8 cellular contexts compared by ENCODE assay signal in the genomic region with DNA sequence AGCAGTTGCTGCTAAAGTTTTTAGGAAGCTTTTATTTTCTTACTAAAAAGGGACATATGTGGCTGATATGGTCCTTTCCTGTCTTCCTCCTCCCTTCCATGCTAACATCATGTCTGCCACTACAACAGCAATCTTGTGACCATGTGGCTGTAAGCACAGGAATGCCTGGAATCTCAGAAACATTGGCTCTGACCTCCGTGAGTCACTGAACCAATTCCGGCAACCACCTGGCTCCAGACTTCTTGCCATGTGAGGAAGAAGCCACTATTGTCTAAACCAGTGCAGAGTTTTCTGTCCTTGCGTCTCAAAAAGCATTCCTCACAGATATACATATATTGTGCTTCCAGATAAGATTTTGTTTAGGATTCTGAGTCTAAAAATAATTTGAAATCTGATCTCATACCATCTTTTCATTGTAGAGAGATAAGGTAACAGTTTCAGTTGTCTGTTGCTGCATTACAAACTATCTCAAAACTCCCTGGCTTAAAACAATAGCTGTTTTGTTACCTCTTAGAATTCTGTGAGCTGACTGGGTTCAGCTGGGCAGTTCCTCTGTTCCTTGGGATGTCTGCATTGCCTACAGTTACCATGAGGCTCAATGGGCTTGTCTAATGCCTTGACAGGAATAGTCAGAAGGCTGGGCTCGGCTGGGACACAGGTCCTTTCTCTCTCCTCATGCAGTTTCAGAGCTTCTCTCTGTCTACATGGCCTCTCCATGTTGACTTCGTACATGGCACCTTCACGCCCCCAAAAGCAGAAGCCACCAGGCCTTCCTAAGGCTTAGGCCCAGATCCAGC.
DNase-seq lines count a peak whose midpoint lies in the region; ATAC-seq and TF ChIP-seq lines count a peak whose summit lies in the region.

No MANE protein-coding gene starts in this region.

- H3K9me3 ChIP-seq in PC-9 (ENCODE audit: insufficient read depth, low read depth) (no peaks in the 10 kb centered on the region), esophagus squamous epithelium (no peaks in the 10 kb centered on the region), Peyer's patch (no peaks in the 10 kb centered on the region)

- no peaks in the 10 kb centered on the region for H4K20me1 ChIP-seq in PC-9 (ENCODE audit: insufficient read depth)

- no peaks in the 10 kb centered on the region for H3K9me2 ChIP-seq in PC-9 (ENCODE audit: insufficient read depth)

- H3K4me1 ChIP-seq in PC-9 (replicated peaks; ENCODE audit: insufficient read depth) (peaks cover 21% of the 10 kb centered on the region), esophagus squamous epithelium (peaks cover 0 to 11% (median 0%) of the 10 kb centered on the region in 3 donors), Peyer's patch (no peaks in the 10 kb centered on the region)

- H3K27ac ChIP-seq in PC-9 (peak overlapping the region; percentile 72), esophagus squamous epithelium (peak overlapping the region in 3 of 4 donors; percentile 1 to 52 (median 22)), Peyer's patch (no peak overlapping the region)

- H3K27me3 ChIP-seq in PC-9 (ENCODE audit: insufficient read depth, low read depth) = no peaks in the 10 kb centered on the region
- H3K27me3 ChIP-seq in esophagus squamous epithelium = no peaks in the 10 kb centered on the region
- no peaks in the 10 kb centered on the region for H3K27me3 ChIP-seq in Peyer's patch

- no TSS peak for BruUV-seq in PC-9 (replicated peaks; lab: Mats Ljungman, UMichigan)

- WGBS in esophagus squamous epithelium, 2 donors = 53 to 59% methylated on average over 5 to 6 of the region's 6 CpGs

- H3F3A ChIP-seq in PC-9 (ENCODE audit: insufficient read depth, low read depth) = peaks cover 9% of the 10 kb centered on the region; the same call in 1 of the 2 replicates

- TF ChIP-seq POLR2A in esophagus squamous epithelium (IDR thresholded peaks at IDR 0.05) (no peak), Peyer's patch (IDR thresholded peaks at IDR 0.05) (no peak)

- H3K36me3 ChIP-seq in PC-9 (ENCODE audit: low read depth) (no peaks in the 10 kb centered on the region), esophagus squamous epithelium (no peaks in the 10 kb centered on the region), Peyer's patch (no peaks in the 10 kb centered on the region)

- H3K4me2 ChIP-seq in PC-9 = peak overlapping the region; percentile 36

- H3K4me3 ChIP-seq in AG04449 (ENCODE audit: low read depth, low read length) = no peak overlapping the region
- no peak overlapping the region for H3K4me3 ChIP-seq in PC-9
- H3K4me3 ChIP-seq in esophagus squamous epithelium = no peak overlapping the region
- H3K4me3 ChIP-seq in Peyer's patch = no peak overlapping the region

- CTCF ChIA-PET in AG04449 (lab: Yijun Ruan, JAX) = interaction anchor here (0.8 to 1.3 kb wide), 2 partner anchors 19 to 331 kb away, joined by 3 to 4 read pairs; no protein-coding TSS in a partner anchor
- CTCF ChIA-PET in PC-9 (lab: Charles Lee) = no interaction called here

- DNase-seq in AG04449 (ENCODE audit: low read depth, low spot score) = peak; percentile 89
- peak; percentile 76 to 93 for DNase-seq in PC-9
- no peak for DNase-seq in esophagus squamous epithelium (lab: John Stamatoyannopoulos, UW)
- peak; percentile 78 for DNase-seq in mucosa of gallbladder (ENCODE audit: low spot score)
- no peak for DNase-seq in Peyer's patch
- no peak for DNase-seq in NCI-H69 (lab: John Stamatoyannopoulos, UW)

- no peaks in the 10 kb centered on the region for H3K79me2 ChIP-seq in PC-9 (ENCODE audit: low read depth)

- H2AFZ ChIP-seq in PC-9 = 0 out of 2 replicates have a peak overlapping the region, but pooled peaks have one; percentile 7

- POLR2A ChIA-PET in AG04449 (lab: Yijun Ruan, JAX) (interaction anchor here (1.0 to 1.1 kb wide), 2 partner anchors 18 to 167 kb away, joined by 3 read pairs; no protein-coding TSS in a partner anchor), PC-9 (lab: Charles Lee; ENCODE audit: unreplicated experiment) (no interaction called here)

- ATAC-seq in HG03135 (IDR thresholded peaks at IDR 0.05; ENCODE audit: unreplicated experiment) (no peak), GM18909 (IDR thresholded peaks at IDR 0.05; ENCODE audit: poor library complexity, unreplicated experiment) (no peak)

- intact Hi-C loops in PC-9 (cut with micrococcal nuclease; ENCODE audit: unreplicated experiment) = loop anchor here (2.0 to 5.0 kb wide), 2 partner anchors 119 to 163 kb away; no protein-coding TSS in a partner anchor
- intact Hi-C loops in esophagus squamous epithelium (cut with DNase I) = no loop called here

- TF ChIP-seq CTCF in AG04449 (IDR thresholded peaks at IDR 0.05; ENCODE audit: insufficient read depth, low read length, missing control alignments) (no peak), PC-9 (conservative IDR thresholded peaks at IDR 0.05) (no peak), esophagus squamous epithelium (IDR thresholded peaks at IDR 0.05) (no peak), Peyer's patch (IDR thresholded peaks at IDR 0.05) (no peak)

Comparison
In these comparisons a context has a peak if more than half of its experiments do, and no peak if none do; other contexts are left out.
1. DNase-seq: peak in AG04449 (single experiment), PC-9 (2 of 2) and mucosa of gallbladder (single experiment); none in esophagus squamous epithelium (single experiment), Peyer's patch (0 of 3) and NCI-H69 (single experiment).
2. H3K27ac ChIP-seq: peak in PC-9 (single experiment) and esophagus squamous epithelium (3 of 4); none in Peyer's patch (0 of 4).